8 cellular contexts compared by ENCODE assay signal in genomic region chr12:98635657-98636323, GRCh38. TPM values are rescaled to one million over a fixed set of nuclear protein-coding genes. Genes with fewer than 3 reads are reported as not detected.
A peak's percentile ranks its signal among the peaks of the same experiment; 100 is the strongest.
DNase-seq lines count a peak whose midpoint lies in the region; ATAC-seq and TF ChIP-seq lines count a peak whose summit lies in the region.

No MANE protein-coding gene starts in this region.

- no peaks in the 10 kb centered on the region for H3K9me3 ChIP-seq in SJSA1 (replicated peaks)

- peaks cover 25% of the 10 kb centered on the region for H3K36me3 ChIP-seq in SJSA1

- H3K4me3 ChIP-seq in SJSA1 (no peak overlapping the region), retinal pigment epithelial cell (ENCODE audit: low read length) (no peak overlapping the region)

- H3K4me1 ChIP-seq in SJSA1 (replicated peaks) = peaks cover 15% of the 10 kb centered on the region

- ATAC-seq in GM19395 (IDR thresholded peaks at IDR 0.05; ENCODE audit: unreplicated experiment) (peak; percentile 90), HG03378 (IDR thresholded peaks at IDR 0.05; ENCODE audit: unreplicated experiment) (peak; percentile 89), HG03139 (IDR thresholded peaks at IDR 0.05; ENCODE audit: unreplicated experiment) (no peak)

- DNase-seq in AG08395 (ENCODE audit: low spot score) = peak; percentile 66
- peak in 1 of 2 experiments; percentile 60 for DNase-seq in SJSA1 (ENCODE audit: low read depth in 1 of 2, low spot score in 2 of 2)
- DNase-seq in retinal pigment epithelial cell (ENCODE audit: low read depth) = peak; percentile 91
- no peak for DNase-seq in activated effector memory CD4-positive, alpha-beta T cell treated with anti-CD3 and anti-CD28 coated beads, Interleukin-2, amount 50 U/mL, for 16 hours
- DNase-seq in NCI-H526 (lab: John Stamatoyannopoulos, UW) = no peak

- H3K27ac ChIP-seq in SJSA1 = peak overlapping the region; percentile 11; the same call in 1 of the 2 replicates

- TF ChIP-seq CTCF in retinal pigment epithelial cell (conservative IDR thresholded peaks at IDR 0.05; ENCODE audit: low read depth, low read length) = no peak

- no peaks in the 10 kb centered on the region for H3K27me3 ChIP-seq in SJSA1 (replicated peaks)

RNA-seq across cellular contexts. Expression of gene IKBIP, which starts 8.8 kb away (rescaled TPM):
- 86.0 and 103 TPM in 2 replicates for total RNA-seq in SJSA1 (2014; rRNA removed; shearing (Covaris generic))

RNA-seq across cellular contexts. Expression of gene APAF1, which starts 9.3 kb away (rescaled TPM):
- total RNA-seq in SJSA1 (2014; rRNA removed; shearing (Covaris generic)) = 25.4 and 41.4 TPM in 2 replicates

RNA-seq across cellular contexts. Expression of gene SLC25A3, which starts 42.3 kb away (rescaled TPM):
- 907 and 1,192 TPM in 2 replicates for total RNA-seq in SJSA1 (2014; rRNA removed; shearing (Covaris generic))

Comparison
In these comparisons a context has a peak if more than half of its experiments do, and no peak if none do; other contexts are left out.
1. DNase-seq: peak in AG08395 (single experiment) and retinal pigment epithelial cell (single experiment); none in activated effector memory CD4-positive, alpha-beta T cell treated with anti-CD3 and anti-CD28 coated beads, Interleukin-2, amount 50 U/mL, for 16 hours (single experiment) and NCI-H526 (0 of 2).